In the genomic region with DNA sequence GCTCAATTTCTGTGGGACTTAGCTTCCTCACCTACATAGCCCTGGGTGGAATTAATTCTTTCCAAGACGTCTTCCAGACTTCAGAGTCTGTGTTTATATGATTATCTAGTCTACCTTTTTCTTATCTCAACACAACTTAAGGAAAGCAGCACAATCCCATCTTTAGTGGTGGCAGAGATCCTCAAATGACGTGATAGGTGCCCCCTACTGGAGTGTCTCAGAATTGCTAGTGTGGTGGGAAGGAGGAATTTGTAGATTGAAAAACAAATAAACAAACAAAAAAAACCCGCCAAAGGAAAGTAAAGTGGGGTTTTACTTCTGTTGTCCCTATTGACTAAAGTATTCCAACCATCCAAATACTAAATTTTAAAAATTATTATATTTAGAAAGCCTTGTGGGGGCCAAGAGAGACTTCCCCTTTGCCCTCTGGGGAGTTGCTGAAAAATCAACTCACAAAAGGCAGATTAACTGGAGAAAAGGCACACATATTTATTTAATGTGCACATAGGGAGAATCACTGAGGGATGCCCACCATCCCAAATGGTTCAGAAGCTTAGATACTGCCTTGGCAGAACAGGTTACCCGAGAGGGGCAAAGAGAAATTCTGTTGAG, we compare ENCODE assay signal across 8 cellular contexts.
DNase-seq lines count a peak whose midpoint lies in the region; ATAC-seq, FAIRE-seq and TF ChIP-seq lines count a peak whose summit lies in the region.

No MANE protein-coding gene starts in this region.

- no peak overlapping the region for H3K9ac ChIP-seq in keratinocyte (ENCODE audit: control insufficient read depth, extremely low read depth, insufficient read depth, low read length)

- H3K4me3 ChIP-seq in keratinocyte (ENCODE audit: control insufficient read depth in 2 of 3, extremely low read depth in 1 of 3, insufficient read depth in 2 of 3, low read depth in 1 of 3, low read length in 3 of 3), result no peak overlapping the region

- dilution Hi-C loops in keratinocyte (cut with MboI; ENCODE audit: extremely low pct_ligation_motif_present, low sequenced_read_pairs), result no loop called here

- H3K9me1 ChIP-seq in keratinocyte (ENCODE audit: control insufficient read depth, extremely low read depth, insufficient read depth, low read length), result no peaks in the 10 kb centered on the region

- no peaks in the 10 kb centered on the region for H4K20me1 ChIP-seq in keratinocyte (ENCODE audit: control insufficient read depth, extremely low read depth, insufficient read depth, low read length)

- H3K9me3 ChIP-seq in keratinocyte (ENCODE audit: control insufficient read depth, low read depth, low read length), result no peaks in the 10 kb centered on the region

- no peaks in the 10 kb centered on the region for H3K27me3 ChIP-seq in keratinocyte (ENCODE audit: control insufficient read depth, extremely low read depth, insufficient read depth, low read length)

- peak; percentile 56 to 68 (median 66) for TF ChIP-seq CTCF in keratinocyte (optimal IDR thresholded peaks at IDR 0.05 in 1 of 3, IDR thresholded peaks at IDR 0.05 in 1 of 3, conservative IDR thresholded peaks at IDR 0.05 in 1 of 3; ENCODE audit: extremely low read depth in 1 of 3, insufficient read depth in 2 of 3, low read length in 3 of 3)

- FAIRE-seq in keratinocyte (lab: Jason Lieb, UNC), result no peak

- no peaks in the 10 kb centered on the region for H3K79me2 ChIP-seq in keratinocyte (ENCODE audit: control insufficient read depth, insufficient read depth, low read length)

- H3K36me3 ChIP-seq in keratinocyte (ENCODE audit: control insufficient read depth in 2 of 2, extremely low read depth in 1 of 2, insufficient read depth in 2 of 2, low read length in 2 of 2), result no peaks in the 10 kb centered on the region

- DNase-seq in EH (ENCODE audit: low read depth) (peak; percentile 52), LoVo (ENCODE audit: low spot score) (peak; percentile 32), keratinocyte (ENCODE audit: low read depth, low spot score) (no peak), NCI-H2196 treated with DMSO at 0.1 percent for 48 hours (lab: John Stamatoyannopoulos, UW; ENCODE audit: unreplicated experiment) (no peak)
- peak; percentile 39 for DNase-seq in activated naive CD4-positive, alpha-beta T cell treated with Interleukin-2 at 50 U/mL for 16 hours
- peak; percentile 3 for DNase-seq in stimulated activated CD8-positive, alpha-beta memory T cell treated with anti-CD3 and anti-CD28 coated beads, Interleukin-15, amount 100 ng/mL, for 24 hours (ENCODE audit: low read depth)

- H3K4me2 ChIP-seq in keratinocyte (ENCODE audit: control insufficient read depth, extremely low read depth, insufficient read depth, low read depth, low read length), result no peak overlapping the region

- no peaks in the 10 kb centered on the region for H3K4me1 ChIP-seq in keratinocyte (ENCODE audit: control insufficient read depth, extremely low read depth, insufficient read depth, low read length)

- no peak overlapping the region for H2AFZ ChIP-seq in keratinocyte (ENCODE audit: control insufficient read depth, low read length)

- H3K27ac ChIP-seq in keratinocyte (ENCODE audit: control insufficient read depth, insufficient read depth, low read length), result no peak overlapping the region

- ATAC-seq in GM21619 (IDR thresholded peaks at IDR 0.05; ENCODE audit: unreplicated experiment), result no peak
- ATAC-seq in HG03159 (IDR thresholded peaks at IDR 0.05; ENCODE audit: unreplicated experiment), result no peak

Comparison
In these comparisons a context has a peak if more than half of its experiments do, and no peak if none do; other contexts are left out.
1. DNase-seq: peak in EH (single experiment), LoVo (single experiment), activated naive CD4-positive, alpha-beta T cell treated with Interleukin-2 at 50 U/mL for 16 hours (single experiment) and stimulated activated CD8-positive, alpha-beta memory T cell treated with anti-CD3 and anti-CD28 coated beads, Interleukin-15, amount 100 ng/mL, for 24 hours (single experiment); none in keratinocyte (single experiment) and NCI-H2196 treated with DMSO at 0.1 percent for 48 hours (single experiment).